ENCODE assay signal across 2 cellular contexts in the genomic region with DNA sequence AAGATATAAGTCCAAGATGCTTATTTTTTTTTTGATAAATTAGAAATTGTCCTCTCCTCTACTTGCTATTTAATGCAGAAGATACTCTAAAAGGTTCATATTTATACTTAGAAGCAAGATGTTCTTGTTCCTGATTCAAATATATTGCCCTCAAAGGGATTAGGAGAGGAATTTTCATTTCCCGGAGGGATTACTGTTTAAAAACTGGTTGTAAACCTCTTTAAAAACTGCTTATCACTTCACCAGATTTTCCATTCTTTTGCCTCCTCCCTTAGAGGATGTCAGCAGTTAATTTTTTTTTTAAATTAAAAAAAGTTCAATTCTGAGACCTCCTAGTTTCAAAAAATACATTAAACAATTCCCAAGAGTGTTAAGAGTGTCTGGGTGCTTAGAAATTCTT.
TF ChIP-seq lines count a peak whose summit lies in the region.

No MANE protein-coding gene starts in this region.

TF ChIP-seq in SK-N-SH, 30 proteins besides CTCF, POLR2A, EP300 and RAD21 (continued from another document):
- no peak for TF ChIP-seq EZH2phosphoT487 (IDR thresholded peaks at IDR 0.05; ENCODE audit: borderline replicate concordance, low read depth)

TF ChIP-seq in SK-N-SH treated with all-trans-retinoic acid at 6 μM for 48 hours, 23 proteins besides CTCF, POLR2A, EP300 and RAD21 (continued from another document):
- TF ChIP-seq, protein P1, sequence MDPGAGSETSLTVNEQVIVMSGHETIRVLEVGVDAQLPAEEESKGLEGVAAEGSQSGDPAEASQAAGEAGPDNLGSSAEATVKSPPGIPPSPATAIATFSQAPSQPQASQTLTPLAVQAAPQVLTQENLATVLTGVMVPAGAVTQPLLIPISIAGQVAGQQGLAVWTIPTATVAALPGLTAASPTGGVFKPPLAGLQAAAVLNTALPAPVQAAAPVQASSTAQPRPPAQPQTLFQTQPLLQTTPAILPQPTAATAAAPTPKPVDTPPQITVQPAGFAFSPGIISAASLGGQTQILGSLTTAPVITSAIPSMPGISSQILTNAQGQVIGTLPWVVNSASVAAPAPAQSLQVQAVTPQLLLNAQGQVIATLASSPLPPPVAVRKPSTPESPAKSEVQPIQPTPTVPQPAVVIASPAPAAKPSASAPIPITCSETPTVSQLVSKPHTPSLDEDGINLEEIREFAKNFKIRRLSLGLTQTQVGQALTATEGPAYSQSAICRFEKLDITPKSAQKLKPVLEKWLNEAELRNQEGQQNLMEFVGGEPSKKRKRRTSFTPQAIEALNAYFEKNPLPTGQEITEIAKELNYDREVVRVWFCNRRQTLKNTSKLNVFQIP (CRISPR knock-in tag; IDR thresholded peaks at IDR 0.05; ENCODE audit: borderline replicate concordance, low read depth) = no peak
- TF ChIP-seq TOX (CRISPR knock-in tag; IDR thresholded peaks at IDR 0.05; ENCODE audit: borderline replicate concordance) = no peak
- no peak for TF ChIP-seq SNAI2 (CRISPR knock-in tag; IDR thresholded peaks at IDR 0.05)
- TF ChIP-seq ARNTL (CRISPR knock-in tag; IDR thresholded peaks at IDR 0.05; ENCODE audit: borderline replicate concordance, low read depth) = no peak
- TF ChIP-seq ZNF70 (CRISPR knock-in tag; IDR thresholded peaks at IDR 0.05) = no peak
- TF ChIP-seq, protein P2, sequence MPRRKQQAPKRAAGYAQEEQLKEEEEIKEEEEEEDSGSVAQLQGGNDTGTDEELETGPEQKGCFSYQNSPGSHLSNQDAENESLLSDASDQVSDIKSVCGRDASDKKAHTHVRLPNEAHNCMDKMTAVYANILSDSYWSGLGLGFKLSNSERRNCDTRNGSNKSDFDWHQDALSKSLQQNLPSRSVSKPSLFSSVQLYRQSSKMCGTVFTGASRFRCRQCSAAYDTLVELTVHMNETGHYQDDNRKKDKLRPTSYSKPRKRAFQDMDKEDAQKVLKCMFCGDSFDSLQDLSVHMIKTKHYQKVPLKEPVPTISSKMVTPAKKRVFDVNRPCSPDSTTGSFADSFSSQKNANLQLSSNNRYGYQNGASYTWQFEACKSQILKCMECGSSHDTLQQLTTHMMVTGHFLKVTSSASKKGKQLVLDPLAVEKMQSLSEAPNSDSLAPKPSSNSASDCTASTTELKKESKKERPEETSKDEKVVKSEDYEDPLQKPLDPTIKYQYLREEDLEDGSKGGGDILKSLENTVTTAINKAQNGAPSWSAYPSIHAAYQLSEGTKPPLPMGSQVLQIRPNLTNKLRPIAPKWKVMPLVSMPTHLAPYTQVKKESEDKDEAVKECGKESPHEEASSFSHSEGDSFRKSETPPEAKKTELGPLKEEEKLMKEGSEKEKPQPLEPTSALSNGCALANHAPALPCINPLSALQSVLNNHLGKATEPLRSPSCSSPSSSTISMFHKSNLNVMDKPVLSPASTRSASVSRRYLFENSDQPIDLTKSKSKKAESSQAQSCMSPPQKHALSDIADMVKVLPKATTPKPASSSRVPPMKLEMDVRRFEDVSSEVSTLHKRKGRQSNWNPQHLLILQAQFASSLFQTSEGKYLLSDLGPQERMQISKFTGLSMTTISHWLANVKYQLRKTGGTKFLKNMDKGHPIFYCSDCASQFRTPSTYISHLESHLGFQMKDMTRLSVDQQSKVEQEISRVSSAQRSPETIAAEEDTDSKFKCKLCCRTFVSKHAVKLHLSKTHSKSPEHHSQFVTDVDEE (CRISPR knock-in tag; IDR thresholded peaks at IDR 0.05) = no peak
- no peak for TF ChIP-seq ZC3H10 (CRISPR knock-in tag; IDR thresholded peaks at IDR 0.05)
- TF ChIP-seq ZFP3 (CRISPR knock-in tag; IDR thresholded peaks at IDR 0.05) = no peak
- TF ChIP-seq, protein P3, sequence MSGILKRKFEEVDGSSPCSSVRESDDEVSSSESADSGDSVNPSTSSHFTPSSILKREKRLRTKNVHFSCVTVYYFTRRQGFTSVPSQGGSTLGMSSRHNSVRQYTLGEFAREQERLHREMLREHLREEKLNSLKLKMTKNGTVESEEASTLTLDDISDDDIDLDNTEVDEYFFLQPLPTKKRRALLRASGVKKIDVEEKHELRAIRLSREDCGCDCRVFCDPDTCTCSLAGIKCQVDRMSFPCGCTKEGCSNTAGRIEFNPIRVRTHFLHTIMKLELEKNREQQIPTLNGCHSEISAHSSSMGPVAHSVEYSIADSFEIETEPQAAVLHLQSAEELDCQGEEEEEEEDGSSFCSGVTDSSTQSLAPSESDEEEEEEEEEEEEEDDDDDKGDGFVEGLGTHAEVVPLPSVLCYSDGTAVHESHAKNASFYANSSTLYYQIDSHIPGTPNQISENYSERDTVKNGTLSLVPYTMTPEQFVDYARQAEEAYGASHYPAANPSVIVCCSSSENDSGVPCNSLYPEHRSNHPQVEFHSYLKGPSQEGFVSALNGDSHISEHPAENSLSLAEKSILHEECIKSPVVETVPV (CRISPR knock-in tag; IDR thresholded peaks at IDR 0.05) = no peak
- TF ChIP-seq ZNF565 (CRISPR knock-in tag; conservative IDR thresholded peaks at IDR 0.05; ENCODE audit: low read depth) = no peak
